8 cellular contexts compared by ENCODE assay signal in genomic region chr3:66038726-66039589, GRCh38. TPM values are rescaled to one million over a fixed set of nuclear protein-coding genes. Genes with fewer than 3 reads are reported as not detected.
DNase-seq lines count a peak whose midpoint lies in the region; ATAC-seq and TF ChIP-seq lines count a peak whose summit lies in the region.

Gene MAGI1, minus strand, starts transcription at chr3:66038918. Its CDS starts 610 bp downstream, at chr3:66038308.

- CTCF ChIA-PET in Calu3 (lab: Charles Lee) = no interaction called here

- no peak for TF ChIP-seq CTCF in Calu3 (IDR thresholded peaks at IDR 0.05; ENCODE audit: unreplicated experiment)
- TF ChIP-seq CTCF in uterus (IDR thresholded peaks at IDR 0.05) = peak in 2 of 4 experiments; percentile 14 to 26

- no peaks in the 10 kb centered on the region for H3K9me3 Mint-ChIP-seq in Calu3 (ENCODE audit: low read depth, unreplicated experiment)
- H3K9me3 Mint-ChIP-seq in activated naive CD8-positive, alpha-beta T cell (ENCODE audit: low read depth) = no peaks in the 10 kb centered on the region

- no peaks in the 10 kb centered on the region for H3K9me3 ChIP-seq in neuron (ENCODE audit: low read length)
- no peaks in the 10 kb centered on the region for H3K9me3 ChIP-seq in uterus

- H3K36me3 ChIP-seq in neuron (ENCODE audit: insufficient read depth, low read length) (no peaks in the 10 kb centered on the region), uterus (no peaks in the 10 kb centered on the region)

- peak; percentile 74 for ATAC-seq in GM19463 (IDR thresholded peaks at IDR 0.05; ENCODE audit: unreplicated experiment)
- peak; percentile 49 for ATAC-seq in HG03558 (IDR thresholded peaks at IDR 0.05; ENCODE audit: extremely low read depth, unreplicated experiment)

- peak; percentile 68 to 73 for TF ChIP-seq POLR2A in uterus (IDR thresholded peaks at IDR 0.05)

- DNase-seq in Calu3 (peak; percentile 94), NCI-H526 treated with DMSO at 0.1 percent for 48 hours (lab: John Stamatoyannopoulos, UW) (peak; percentile 83), glomerular endothelial cell (ENCODE audit: extremely low read depth, low read depth, low spot score) (peak; percentile 68), uterus (peak; percentile 90 to 91)

- peak within 1 kb of the TSS; percentile 42 for H3K27ac Mint-ChIP-seq in Calu3 (ENCODE audit: unreplicated experiment)
- H3K27ac Mint-ChIP-seq in activated naive CD8-positive, alpha-beta T cell = no peak within 1 kb of the TSS

- H3K27me3 ChIP-seq in neuron (ENCODE audit: insufficient read depth, low read length) = no peaks in the 10 kb centered on the region
- H3K27me3 ChIP-seq in uterus = no peaks in the 10 kb centered on the region

- peak within 1 kb of the TSS; percentile 72 for H3K4me3 Mint-ChIP-seq in Calu3 (ENCODE audit: low read depth, unreplicated experiment)
- peak within 1 kb of the TSS; percentile 92 for H3K4me3 Mint-ChIP-seq in activated naive CD8-positive, alpha-beta T cell

- peak within 1 kb of the TSS; percentile 92 for H3K27ac ChIP-seq in uterus

- H3K4me3 ChIP-seq in neuron (ENCODE audit: low read length) (peak within 1 kb of the TSS; percentile 96), uterus (peak within 1 kb of the TSS; percentile 75 to 81)

- intact Hi-C loops in Calu3 (cut with micrococcal nuclease; ENCODE audit: unreplicated experiment) = loop anchor here (5.0 to 10.0 kb wide), 4 partner anchors 42 to 254 kb away; no protein-coding TSS in a partner anchor
- intact Hi-C loops in uterus (cut with DNase I; ENCODE audit: low total_unique reads) = no loop called here

- peak within 1 kb of the TSS; percentile 99 for H2AFZ ChIP-seq in neuron (ENCODE audit: low read depth, low read length)

- no peaks in the 10 kb centered on the region for H3K27me3 Mint-ChIP-seq in Calu3 (ENCODE audit: unreplicated experiment)
- peaks cover 38% of the 10 kb centered on the region for H3K27me3 Mint-ChIP-seq in activated naive CD8-positive, alpha-beta T cell

- peaks cover 28% of the 10 kb centered on the region for H3K4me1 Mint-ChIP-seq in Calu3 (ENCODE audit: low read depth, unreplicated experiment)
- H3K4me1 Mint-ChIP-seq in activated naive CD8-positive, alpha-beta T cell (ENCODE audit: low read depth) = peaks cover 16% of the 10 kb centered on the region

- peaks cover 58% of the 10 kb centered on the region for H3K36me3 Mint-ChIP-seq in Calu3 (ENCODE audit: insufficient read depth, unreplicated experiment)
- H3K36me3 Mint-ChIP-seq in activated naive CD8-positive, alpha-beta T cell = no peaks in the 10 kb centered on the region

- H3K4me1 ChIP-seq in neuron (ENCODE audit: insufficient read depth, low read length) = peaks cover 21% of the 10 kb centered on the region
- H3K4me1 ChIP-seq in uterus = no peaks in the 10 kb centered on the region

- no TSS peak for BruUV-seq in Calu3 (replicated peaks; lab: Mats Ljungman, UMichigan)

RNA-seq across cellular contexts. Expression of gene MAGI1, which starts in this region (rescaled TPM):
- total RNA-seq in Calu3 (2022) = 75.1 and 76.4 TPM in 2 replicates
- 22.1 and 44.9 TPM in 2 replicates for total RNA-seq in glomerular endothelial cell
- 10 to 100 TPM in 3 of 4 donors, 1 to 10 TPM in 1; 7.6 to 42.9 (median 37.0) TPM for total RNA-seq in uterus

Comparison
In these comparisons a context has a peak if more than half of its experiments do, and no peak if none do; other contexts are left out.
1. Peak in every context shown above with its lines: DNase-seq, ATAC-seq, H3K4me3 ChIP-seq and H3K27ac ChIP-seq.